12 cellular contexts compared by ENCODE assay signal in genomic region chr1:198933506-198933905, GRCh38.
A peak's percentile ranks its signal among the peaks of the same experiment; 100 is the strongest.
DNase-seq lines count a peak whose midpoint lies in the region; ATAC-seq and TF ChIP-seq lines count a peak whose summit lies in the region.
"Had no signal": no experiment of that assay in that cellular context is flagged by ENCODE, and none has a peak within 500 bp of the region (broad histone marks: within the 10 kb centered on the region; RNA-seq: fewer than 3 reads in every experiment).

No MANE protein-coding gene starts in this region.

- H3K79me2 ChIP-seq in neural cell (replicated peaks; ENCODE audit: insufficient read depth, low read length): peaks cover 73% of the 10 kb centered on the region

- H3K4me2 ChIP-seq in neural cell (ENCODE audit: low read length): peak overlapping the region; percentile 81

- no peak for TF ChIP-seq RAD21 in neural cell (conservative IDR thresholded peaks at IDR 0.05)

- H3K9ac ChIP-seq in neural cell (ENCODE audit: low read length): no peak overlapping the region

- TF ChIP-seq EP300 in neural cell (conservative IDR thresholded peaks at IDR 0.05; ENCODE audit: poor library complexity, severe bottlenecking) (no peak), suprapubic skin (IDR thresholded peaks at IDR 0.05) (no peak)

- no peak for ATAC-seq in CD4-positive, CD25-positive, alpha-beta regulatory T cell (ENCODE audit: low read depth in 2 of 2)
- ATAC-seq in GM19328 (IDR thresholded peaks at IDR 0.05; ENCODE audit: unreplicated experiment) (no peak), sciatic nerve (no peak)

- WGBS in suprapubic skin: 72% methylated on average over 3 of the region's 3 CpGs

- no peaks in the 10 kb centered on the region for H3K9me3 ChIP-seq in CD4-positive, CD25-positive, alpha-beta regulatory T cell (ENCODE audit: control insufficient read depth in 2 of 2, low read length in 2 of 2)
- no peaks in the 10 kb centered on the region for H3K9me3 ChIP-seq in neural cell (ENCODE audit: low read length)
- no peaks in the 10 kb centered on the region for H3K9me3 ChIP-seq in suprapubic skin
- H3K9me3 ChIP-seq: transverse colon had no signal

- in situ Hi-C loops in brain microvascular endothelial cell (cut with HindIII; ENCODE audit: low pct_ligation_motif_present, low sequenced_read_pairs): no loop called here

- no peaks in the 10 kb centered on the region for H3K36me3 ChIP-seq in CD4-positive, CD25-positive, alpha-beta regulatory T cell (ENCODE audit: control insufficient read depth, insufficient read depth, low read length)
- H3K36me3 ChIP-seq in brain microvascular endothelial cell (replicated peaks) (peaks cover 5% of the 10 kb centered on the region), neural cell (ENCODE audit: insufficient read depth, low read length) (no peaks in the 10 kb centered on the region), suprapubic skin (no peaks in the 10 kb centered on the region)
- H3K36me3 ChIP-seq: transverse colon had no signal

- H3F3A ChIP-seq in neural cell (ENCODE audit: insufficient read depth, low read length, poor library complexity, severe bottlenecking): no peaks in the 10 kb centered on the region

- H3K36me3 Mint-ChIP-seq in CD4-positive, CD25-positive, alpha-beta regulatory T cell: no peaks in the 10 kb centered on the region
- H3K36me3 Mint-ChIP-seq: mesothelial cell of epicardium had no signal

- no peak for DNase-seq in CD4-positive, CD25-positive, alpha-beta regulatory T cell
- DNase-seq in NAMALWA (ENCODE audit: low spot score): peak; percentile 30
- DNase-seq in brain microvascular endothelial cell: no peak
- no peak for DNase-seq in suprapubic skin (ENCODE audit: low spot score in 2 of 2)
- no peak for DNase-seq in sciatic nerve (ENCODE audit: low spot score)
- DNase-seq in SHP77 treated with DMSO at 0.1 percent for 48 hours (lab: John Stamatoyannopoulos, UW): no peak
- DNase-seq: activated naive CD8-positive, alpha-beta T cell treated with anti-CD3 and anti-CD28 coated beads, Interleukin-2, amount 10 ng/mL, durations not matched to agents 7 days and 5 days; NCI-H510A; transverse colon had no signal

- H3K27ac ChIP-seq in CD4-positive, CD25-positive, alpha-beta regulatory T cell (ENCODE audit: insufficient read depth, low read length, poor library complexity, severe bottlenecking): peak overlapping the region; percentile 85
- H3K27ac ChIP-seq in brain microvascular endothelial cell (peak overlapping the region; percentile 97), neural cell (ENCODE audit: low read length) (peak overlapping the region; percentile 18), suprapubic skin (no peak overlapping the region)

- H3K4me3 Mint-ChIP-seq in CD4-positive, CD25-positive, alpha-beta regulatory T cell: peak overlapping the region in 1 of 4 donors; percentile 59

- peak overlapping the region; percentile 96 for H3K4me3 ChIP-seq in CD4-positive, CD25-positive, alpha-beta regulatory T cell (ENCODE audit: low read depth, low read length)
- H3K4me3 ChIP-seq in brain microvascular endothelial cell (ENCODE audit: low read depth, low read length) (peak overlapping the region; percentile 81), neural cell (ENCODE audit: low read length) (peak overlapping the region; percentile 72), suprapubic skin (no peak overlapping the region)

- H3K9me2 ChIP-seq in neural cell (ENCODE audit: insufficient read depth, low read length): no peaks in the 10 kb centered on the region

- no peak for TF ChIP-seq POLR2A in suprapubic skin (IDR thresholded peaks at IDR 0.05)

- peak overlapping the region in 1 of 3 donors; percentile 83 for H3K27ac Mint-ChIP-seq in CD4-positive, CD25-positive, alpha-beta regulatory T cell

- H3K9me3 Mint-ChIP-seq in CD4-positive, CD25-positive, alpha-beta regulatory T cell: no peaks in the 10 kb centered on the region
- H3K9me3 Mint-ChIP-seq: activated naive CD8-positive, alpha-beta T cell treated with anti-CD3 and anti-CD28 coated beads, Interleukin-2, amount 10 ng/mL, durations not matched to agents 7 days and 5 days; mesothelial cell of epicardium had no signal

- H2AFZ ChIP-seq in neural cell (ENCODE audit: low read depth, low read length): no peak overlapping the region

- intact Hi-C loops in sciatic nerve (cut with DNase I): no loop called here

- H4K20me1 ChIP-seq in neural cell (ENCODE audit: insufficient read depth): no peaks in the 10 kb centered on the region

- no peaks in the 10 kb centered on the region for H3K27me3 ChIP-seq in CD4-positive, CD25-positive, alpha-beta regulatory T cell (ENCODE audit: control insufficient read depth, insufficient read depth, low read length)
- H3K27me3 ChIP-seq in brain microvascular endothelial cell (replicated peaks) (no peaks in the 10 kb centered on the region), neural cell (ENCODE audit: insufficient read depth, low read depth, low read length) (no peaks in the 10 kb centered on the region), suprapubic skin (no peaks in the 10 kb centered on the region)
- H3K27me3 ChIP-seq: transverse colon had no signal

- no peaks in the 10 kb centered on the region for H3K27me3 Mint-ChIP-seq in CD4-positive, CD25-positive, alpha-beta regulatory T cell
- H3K27me3 Mint-ChIP-seq: activated naive CD8-positive, alpha-beta T cell treated with anti-CD3 and anti-CD28 coated beads, Interleukin-2, amount 10 ng/mL, durations not matched to agents 7 days and 5 days had no signal

- peaks cover 24 to 54% (median 39%) of the 10 kb centered on the region in 4 donors for H3K4me1 Mint-ChIP-seq in CD4-positive, CD25-positive, alpha-beta regulatory T cell

- no peak for TF ChIP-seq CTCF in brain microvascular endothelial cell (IDR thresholded peaks at IDR 0.05; ENCODE audit: low read depth, low read length, missing control alignments)
- no peak for TF ChIP-seq CTCF in neural cell (IDR thresholded peaks at IDR 0.05; ENCODE audit: poor library complexity, severe bottlenecking)
- TF ChIP-seq CTCF in suprapubic skin (IDR thresholded peaks at IDR 0.05): no peak

- H3K4me1 ChIP-seq in CD4-positive, CD25-positive, alpha-beta regulatory T cell (ENCODE audit: control insufficient read depth, insufficient read depth, low read length, poor library complexity, severe bottlenecking): peaks cover 62% of the 10 kb centered on the region
- H3K4me1 ChIP-seq in suprapubic skin: peaks cover 10% of the 10 kb centered on the region

TF ChIP-seq in neural cell, 6 proteins besides CTCF, POLR2A, EP300 and RAD21:
- TF ChIP-seq POLR2AphosphoS5 (IDR thresholded peaks at IDR 0.05) (no peak), REST (IDR thresholded peaks at IDR 0.05; ENCODE audit: borderline replicate concordance) (no peak), EZH2 (IDR thresholded peaks at IDR 0.05; ENCODE audit: borderline replicate concordance, insufficient read depth, low read length, poor library complexity, severe bottlenecking) (no peak), MXI1 (conservative IDR thresholded peaks at IDR 0.05; ENCODE audit: poor library complexity, severe bottlenecking) (no peak), TAF1 (IDR thresholded peaks at IDR 0.05; ENCODE audit: low read depth) (no peak), SMC3 (conservative IDR thresholded peaks at IDR 0.05; ENCODE audit: poor library complexity) (no peak)
